ENCODE assay signal across 1 cellular context in the genomic region with DNA sequence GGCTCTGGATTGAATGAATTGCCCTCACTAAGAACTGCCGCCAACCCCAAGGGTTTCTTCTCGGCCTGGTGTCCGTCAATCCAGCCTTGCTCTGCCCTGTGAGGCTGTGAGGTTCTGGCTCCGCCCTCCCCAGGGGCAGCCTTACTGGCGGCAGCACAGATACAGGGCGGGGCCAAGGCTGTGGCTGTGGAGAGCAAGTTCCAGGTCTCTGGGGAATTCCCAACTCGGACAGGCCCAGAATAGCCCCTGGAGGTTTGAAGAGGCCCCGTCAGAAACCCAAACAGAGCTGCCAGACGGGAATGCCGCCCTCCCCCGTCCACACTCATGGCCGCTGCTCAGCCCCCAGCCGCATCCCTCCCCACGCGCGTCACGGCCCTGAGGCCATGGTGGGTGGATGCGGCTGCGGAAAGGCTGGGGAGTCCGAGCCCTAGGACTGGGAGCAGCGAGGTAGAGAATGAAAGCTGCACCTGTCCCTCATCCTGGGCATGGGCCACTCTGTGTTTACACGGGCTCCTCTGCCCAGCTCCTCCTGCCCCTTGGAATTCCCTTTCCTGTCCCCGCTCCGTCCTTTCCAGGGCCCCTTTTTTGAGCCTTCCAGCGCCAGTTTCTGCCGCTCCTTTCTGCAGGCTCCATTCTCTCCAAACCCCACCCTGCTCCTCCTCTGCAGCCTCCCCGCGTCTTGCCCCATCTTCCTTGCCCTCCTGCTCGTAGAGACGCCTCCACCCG.
TF ChIP-seq lines count a peak whose summit lies in the region.

No MANE protein-coding gene starts in this region.

TF ChIP-seq in SK-N-SH, 30 proteins besides CTCF, POLR2A, EP300 and RAD21 (continued from another document):
- TF ChIP-seq GABPA (IDR thresholded peaks at IDR 0.05; ENCODE audit: low read depth) (no peak), FOXJ3 (CRISPR knock-in tag; IDR thresholded peaks at IDR 0.05) (no peak), TCF12 (IDR thresholded peaks at IDR 0.05) (peak; percentile 45; the same call in 1 of the 2 replicates), MEF2A (IDR thresholded peaks at IDR 0.05; ENCODE audit: borderline replicate concordance, low read depth) (peak; percentile 64; the same call in 1 of the 2 replicates), YY1 (IDR thresholded peaks at IDR 0.05; ENCODE audit: low read depth) (peak; percentile 68), RXRA (IDR thresholded peaks at IDR 0.05; ENCODE audit: borderline replicate concordance, low read depth) (no peak; the same call in 1 of the 2 replicates), NFIC (IDR thresholded peaks at IDR 0.05; ENCODE audit: borderline replicate concordance) (no peak), POLR2AphosphoS5 (IDR thresholded peaks at IDR 0.05; ENCODE audit: low read depth, low read length) (peak; percentile 69), JUND (IDR thresholded peaks at IDR 0.05) (0 out of 2 replicates have a peak, but pooled peaks have one; percentile 27), MXI1 (IDR thresholded peaks at IDR 0.05; ENCODE audit: low read depth, low read length) (peak; percentile 65), RFX5 (IDR thresholded peaks at IDR 0.05; ENCODE audit: low read length) (peak; percentile 65), SIN3A (IDR thresholded peaks at IDR 0.05; ENCODE audit: borderline replicate concordance, low read depth, low read length) (peak; percentile 82; the same call in 1 of the 2 replicates), CHD2 (IDR thresholded peaks at IDR 0.05; ENCODE audit: low read length, partially characterized antibody) (no peak), TAF1 (IDR thresholded peaks at IDR 0.05; ENCODE audit: borderline replicate concordance, low read depth, low read length) (peak; percentile 44; the same call in 1 of the 2 replicates)
- TF ChIP-seq, protein P1, sequence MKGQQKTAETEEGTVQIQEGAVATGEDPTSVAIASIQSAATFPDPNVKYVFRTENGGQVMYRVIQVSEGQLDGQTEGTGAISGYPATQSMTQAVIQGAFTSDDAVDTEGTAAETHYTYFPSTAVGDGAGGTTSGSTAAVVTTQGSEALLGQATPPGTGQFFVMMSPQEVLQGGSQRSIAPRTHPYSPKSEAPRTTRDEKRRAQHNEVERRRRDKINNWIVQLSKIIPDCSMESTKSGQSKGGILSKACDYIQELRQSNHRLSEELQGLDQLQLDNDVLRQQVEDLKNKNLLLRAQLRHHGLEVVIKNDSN (IDR thresholded peaks at IDR 0.05; ENCODE audit: borderline replicate concordance, low read depth), result no peak
- TF ChIP-seq, protein P2, sequence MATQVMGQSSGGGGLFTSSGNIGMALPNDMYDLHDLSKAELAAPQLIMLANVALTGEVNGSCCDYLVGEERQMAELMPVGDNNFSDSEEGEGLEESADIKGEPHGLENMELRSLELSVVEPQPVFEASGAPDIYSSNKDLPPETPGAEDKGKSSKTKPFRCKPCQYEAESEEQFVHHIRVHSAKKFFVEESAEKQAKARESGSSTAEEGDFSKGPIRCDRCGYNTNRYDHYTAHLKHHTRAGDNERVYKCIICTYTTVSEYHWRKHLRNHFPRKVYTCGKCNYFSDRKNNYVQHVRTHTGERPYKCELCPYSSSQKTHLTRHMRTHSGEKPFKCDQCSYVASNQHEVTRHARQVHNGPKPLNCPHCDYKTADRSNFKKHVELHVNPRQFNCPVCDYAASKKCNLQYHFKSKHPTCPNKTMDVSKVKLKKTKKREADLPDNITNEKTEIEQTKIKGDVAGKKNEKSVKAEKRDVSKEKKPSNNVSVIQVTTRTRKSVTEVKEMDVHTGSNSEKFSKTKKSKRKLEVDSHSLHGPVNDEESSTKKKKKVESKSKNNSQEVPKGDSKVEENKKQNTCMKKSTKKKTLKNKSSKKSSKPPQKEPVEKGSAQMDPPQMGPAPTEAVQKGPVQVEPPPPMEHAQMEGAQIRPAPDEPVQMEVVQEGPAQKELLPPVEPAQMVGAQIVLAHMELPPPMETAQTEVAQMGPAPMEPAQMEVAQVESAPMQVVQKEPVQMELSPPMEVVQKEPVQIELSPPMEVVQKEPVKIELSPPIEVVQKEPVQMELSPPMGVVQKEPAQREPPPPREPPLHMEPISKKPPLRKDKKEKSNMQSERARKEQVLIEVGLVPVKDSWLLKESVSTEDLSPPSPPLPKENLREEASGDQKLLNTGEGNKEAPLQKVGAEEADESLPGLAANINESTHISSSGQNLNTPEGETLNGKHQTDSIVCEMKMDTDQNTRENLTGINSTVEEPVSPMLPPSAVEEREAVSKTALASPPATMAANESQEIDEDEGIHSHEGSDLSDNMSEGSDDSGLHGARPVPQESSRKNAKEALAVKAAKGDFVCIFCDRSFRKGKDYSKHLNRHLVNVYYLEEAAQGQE (IDR thresholded peaks at IDR 0.05; ENCODE audit: low read depth, low read length), result peak; percentile 7; the same call in 1 of the 2 replicates
- TF ChIP-seq, protein P3, sequence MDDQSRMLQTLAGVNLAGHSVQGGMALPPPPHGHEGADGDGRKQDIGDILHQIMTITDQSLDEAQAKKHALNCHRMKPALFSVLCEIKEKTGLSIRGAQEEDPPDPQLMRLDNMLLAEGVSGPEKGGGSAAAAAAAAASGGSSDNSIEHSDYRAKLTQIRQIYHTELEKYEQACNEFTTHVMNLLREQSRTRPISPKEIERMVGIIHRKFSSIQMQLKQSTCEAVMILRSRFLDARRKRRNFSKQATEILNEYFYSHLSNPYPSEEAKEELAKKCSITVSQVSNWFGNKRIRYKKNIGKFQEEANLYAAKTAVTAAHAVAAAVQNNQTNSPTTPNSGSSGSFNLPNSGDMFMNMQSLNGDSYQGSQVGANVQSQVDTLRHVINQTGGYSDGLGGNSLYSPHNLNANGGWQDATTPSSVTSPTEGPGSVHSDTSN (IDR thresholded peaks at IDR 0.05), result peak; percentile 89
- TF ChIP-seq, protein P4, sequence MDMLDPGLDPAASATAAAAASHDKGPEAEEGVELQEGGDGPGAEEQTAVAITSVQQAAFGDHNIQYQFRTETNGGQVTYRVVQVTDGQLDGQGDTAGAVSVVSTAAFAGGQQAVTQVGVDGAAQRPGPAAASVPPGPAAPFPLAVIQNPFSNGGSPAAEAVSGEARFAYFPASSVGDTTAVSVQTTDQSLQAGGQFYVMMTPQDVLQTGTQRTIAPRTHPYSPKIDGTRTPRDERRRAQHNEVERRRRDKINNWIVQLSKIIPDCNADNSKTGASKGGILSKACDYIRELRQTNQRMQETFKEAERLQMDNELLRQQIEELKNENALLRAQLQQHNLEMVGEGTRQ (IDR thresholded peaks at IDR 0.05; ENCODE audit: borderline replicate concordance, low read depth, low read length), result no peak
- TF ChIP-seq, protein P5, sequence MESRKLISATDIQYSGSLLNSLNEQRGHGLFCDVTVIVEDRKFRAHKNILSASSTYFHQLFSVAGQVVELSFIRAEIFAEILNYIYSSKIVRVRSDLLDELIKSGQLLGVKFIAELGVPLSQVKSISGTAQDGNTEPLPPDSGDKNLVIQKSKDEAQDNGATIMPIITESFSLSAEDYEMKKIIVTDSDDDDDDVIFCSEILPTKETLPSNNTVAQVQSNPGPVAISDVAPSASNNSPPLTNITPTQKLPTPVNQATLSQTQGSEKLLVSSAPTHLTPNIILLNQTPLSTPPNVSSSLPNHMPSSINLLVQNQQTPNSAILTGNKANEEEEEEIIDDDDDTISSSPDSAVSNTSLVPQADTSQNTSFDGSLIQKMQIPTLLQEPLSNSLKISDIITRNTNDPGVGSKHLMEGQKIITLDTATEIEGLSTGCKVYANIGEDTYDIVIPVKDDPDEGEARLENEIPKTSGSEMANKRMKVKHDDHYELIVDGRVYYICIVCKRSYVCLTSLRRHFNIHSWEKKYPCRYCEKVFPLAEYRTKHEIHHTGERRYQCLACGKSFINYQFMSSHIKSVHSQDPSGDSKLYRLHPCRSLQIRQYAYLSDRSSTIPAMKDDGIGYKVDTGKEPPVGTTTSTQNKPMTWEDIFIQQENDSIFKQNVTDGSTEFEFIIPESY (IDR thresholded peaks at IDR 0.05; ENCODE audit: borderline replicate concordance, low read depth), result peak; percentile 66; the same call in 1 of the 2 replicates
